8 cellular contexts compared by ENCODE assay signal in the genomic region with DNA sequence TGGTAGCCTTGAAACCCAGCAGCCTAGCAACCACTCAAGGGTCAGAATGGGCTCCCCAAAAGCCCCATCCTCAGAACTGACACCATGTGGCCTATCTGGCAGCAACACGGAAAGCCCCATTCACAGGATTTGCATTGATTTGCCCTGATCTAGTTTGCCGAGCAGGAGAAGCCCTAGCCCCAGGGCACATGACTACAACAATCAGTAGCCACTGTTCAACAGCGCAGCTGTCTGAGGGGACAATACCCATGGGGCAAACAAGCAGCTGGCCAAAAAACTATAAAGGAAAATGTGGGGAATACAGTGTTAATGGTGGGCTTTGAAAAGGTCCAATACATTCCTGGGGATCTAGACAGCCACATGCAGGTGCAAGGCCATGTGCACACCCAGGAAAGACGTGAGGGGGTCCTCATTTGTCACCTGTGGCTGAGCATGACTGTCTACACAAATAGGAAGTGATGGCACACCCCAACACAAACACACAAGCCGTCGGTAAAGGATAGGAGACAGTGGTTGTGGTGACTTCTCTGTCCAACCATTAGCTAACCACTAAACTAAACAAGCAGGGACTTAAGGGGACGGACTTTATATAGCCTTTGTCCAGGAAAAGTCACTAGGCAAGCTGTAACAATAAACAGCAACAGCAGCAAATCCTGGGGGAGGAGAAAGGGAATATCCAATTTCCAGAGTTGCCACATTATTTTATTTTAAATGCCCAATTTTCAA.
DNase-seq lines count a peak whose midpoint lies in the region; ATAC-seq and TF ChIP-seq lines count a peak whose summit lies in the region.

No MANE protein-coding gene starts in this region.

- no peaks in the 10 kb centered on the region for H3K9me2 ChIP-seq in PC-3 (replicated peaks; ENCODE audit: low read length)

- POLR2A ChIA-PET in PC-3 (lab: Charles Lee; ENCODE audit: unreplicated experiment): no interaction called here

- DNase-seq in GM13977 (ENCODE audit: low spot score): peak; percentile 69
- peak in 30 of 42 donors; percentile 26 to 81 (median 58) for DNase-seq in head of caudate nucleus
- DNase-seq in PC-3: no peak
- no peak for DNase-seq in NCI-H187 treated with DMSO at 0.1 percent for 48 hours (lab: John Stamatoyannopoulos, UW)
- DNase-seq in NCI-H1694 (lab: John Stamatoyannopoulos, UW): no peak
- DNase-seq in left colon: no peak

- H4K20me1 ChIP-seq in PC-3 (ENCODE audit: low read length): no peaks in the 10 kb centered on the region

- ATAC-seq in GM21515 (IDR thresholded peaks at IDR 0.05; ENCODE audit: unreplicated experiment) (peak; percentile 41), HG03457 (IDR thresholded peaks at IDR 0.05; ENCODE audit: unreplicated experiment) (peak; percentile 36), PC-3 (no peak), left colon (no peak)

- in situ Hi-C loops in GM13977 (cut with MboI; ENCODE audit: low pct_unique_long_range_greater_than_20kb, low sequenced_read_pairs, unreplicated experiment): loop anchor here (25.0 kb wide), 1 partner anchor 100 kb away; no protein-coding TSS in a partner anchor

- H3K4me2 ChIP-seq in PC-3 (ENCODE audit: low read length): no peak overlapping the region

- H3K9ac ChIP-seq in PC-3 (ENCODE audit: low read length): no peak overlapping the region

- CTCF ChIA-PET in PC-3 (lab: Charles Lee): no interaction called here

- H3K27ac ChIP-seq in PC-3 (ENCODE audit: low read length): no peak overlapping the region

- H3K9me3 ChIP-seq in PC-3 (ENCODE audit: low read length): no peaks in the 10 kb centered on the region

- no peaks in the 10 kb centered on the region for H3K27me3 ChIP-seq in PC-3 (ENCODE audit: low read length)

- intact Hi-C loops in head of caudate nucleus (cut with DNase I): no loop called here
- intact Hi-C loops in PC-3 (cut with micrococcal nuclease): no loop called here
- intact Hi-C loops in left colon (cut with DNase I, micrococcal nuclease): no loop called here

- no peak for TF ChIP-seq CTCF in GM13977 (IDR thresholded peaks at IDR 0.05; ENCODE audit: extremely low read depth, insufficient read depth, missing control alignments)
- no peak for TF ChIP-seq CTCF in PC-3 (conservative IDR thresholded peaks at IDR 0.05; ENCODE audit: low read depth, low read length)

- H3K4me1 ChIP-seq in PC-3 (ENCODE audit: insufficient read depth, low read length): no peaks in the 10 kb centered on the region

- no peaks in the 10 kb centered on the region for H3K36me3 ChIP-seq in PC-3 (ENCODE audit: low read depth, low read length)

- no peak overlapping the region for H3K4me3 ChIP-seq in PC-3 (ENCODE audit: low read length)

- BruUV-seq in PC-3 (replicated peaks; lab: Mats Ljungman, UMichigan): no TSS peak

- no peaks in the 10 kb centered on the region for H3K79me2 ChIP-seq in PC-3 (ENCODE audit: low read length)

- H2AFZ ChIP-seq in PC-3 (ENCODE audit: low read length): no peak overlapping the region

- H3F3A ChIP-seq in PC-3 (ENCODE audit: low read length, unreplicated experiment): no peaks in the 10 kb centered on the region

Comparison
In these comparisons a context has a peak if more than half of its experiments do, and no peak if none do; other contexts are left out.
1. DNase-seq: peak in GM13977 (single experiment) and head of caudate nucleus (30 of 42); none in PC-3 (single experiment), NCI-H187 treated with DMSO at 0.1 percent for 48 hours (single experiment), NCI-H1694 (single experiment) and left colon (0 of 2).
2. ATAC-seq: peak in GM21515 (single experiment) and HG03457 (single experiment); none in PC-3 (single experiment) and left colon (single experiment).